ENCODE assay signal across 25 cellular contexts in the genomic region with DNA sequence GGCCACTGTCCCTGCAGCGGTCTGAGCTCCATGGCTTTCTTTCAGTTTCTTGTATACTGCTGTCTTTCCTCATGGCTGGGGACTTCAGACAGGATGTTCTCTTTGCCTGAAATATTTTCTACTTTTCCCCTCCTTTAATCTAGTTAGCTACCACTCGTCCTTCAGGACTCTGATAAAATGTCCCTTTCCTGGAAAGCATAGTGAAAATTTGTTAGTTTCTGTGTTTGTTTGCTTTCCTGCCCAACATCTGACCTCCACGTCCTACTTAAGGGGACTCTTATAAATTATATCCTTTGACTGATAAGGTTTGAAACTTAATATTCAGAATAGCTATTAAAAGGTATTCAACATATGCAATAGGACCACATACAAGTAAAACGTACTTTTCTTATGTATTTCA. TPM values are rescaled to one million over a fixed set of nuclear protein-coding genes. Genes with fewer than 3 reads are reported as not detected.
"Had no signal": no experiment of that assay in that cellular context is flagged by ENCODE, and none has a peak within 500 bp of the region (broad histone marks: within the 10 kb centered on the region; RNA-seq: fewer than 3 reads in every experiment).

No MANE protein-coding gene starts in this region.

- H3K4me1 ChIP-seq: adrenal gland, body of pancreas, breast epithelium, Peyer's patch had no signal

- ATAC-seq: activated CD8-positive, alpha-beta T cell treated with anti-CD3 and anti-CD28 coated beads for 36 hours; activated naive CD4-positive, alpha-beta T cell treated with anti-CD3 and anti-CD28 coated beads, Interleukin-2, amount 50 U/mL, for 72 hours; body of pancreas; K562; PC-3 had no signal

- H3K4me3 ChIP-seq: adrenal gland, body of pancreas, breast epithelium, K562, Peyer's patch had no signal

- H3K27ac ChIP-seq: adrenal gland, body of pancreas, breast epithelium, Peyer's patch had no signal

- H3K36me3 ChIP-seq: adrenal gland, breast epithelium, Peyer's patch had no signal

- H3K27me3 ChIP-seq: adrenal gland, body of pancreas, breast epithelium, Peyer's patch had no signal

- H3K9me3 ChIP-seq: adrenal gland, body of pancreas, breast epithelium, Peyer's patch had no signal

- DNase-seq: activated CD4-positive, alpha-beta T cell treated with anti-CD3 and anti-CD28 coated beads, Interleukin-2, amount 10 ng/mL, durations not matched to agents 24 days and 14 days; activated CD4-positive, alpha-beta T cell treated with anti-CD3 and anti-CD28 coated beads, Interleukin-2, amount 50 U/mL, for 4 hours; activated CD8-positive, alpha-beta T cell treated with anti-CD3 and anti-CD28 coated beads for 36 hours; activated gamma-delta T cell; activated naive CD4-positive, alpha-beta T cell treated with Interleukin-2 at 50 U/mL for 16 hours; activated T-cell treated with anti-CD3 and anti-CD28 coated beads, Interleukin-2, amount 50 U/mL, for 1 hour; adrenal gland; body of pancreas; Karpas-422; NCI-H1105; NCI-H1417 treated with DMSO at 0.1 percent for 48 hours; NCI-H187 treated with DMSO at 0.1 percent for 48 hours; NCI-H2081; NCI-H226; NCI-H446 treated with DMSO at 0.1 percent for 48 hours; NCI-H524; NCI-H69; PC-3; Peyer's patch; RPMI8226; SHP77 treated with DMSO at 0.1 percent for 48 hours; T1000 had no signal

RNA-seq across cellular contexts. Expression of a gene that starts 48.8 kb away (rescaled TPM):
- total RNA-seq: K562 had no signal
- polyA plus RNA-seq: K562 had no signal
